3 cellular contexts compared by ENCODE assay signal in genomic region chr9:107569171-107569570, GRCh38.
TF ChIP-seq lines count a peak whose summit lies in the region.

No MANE protein-coding gene starts in this region.

TF ChIP-seq in A549, 52 proteins besides CTCF, POLR2A, EP300 and RAD21:
- peak; percentile 15; the same call in 1 of the 2 replicates for TF ChIP-seq GATA3 (IDR thresholded peaks at IDR 0.05; ENCODE audit: borderline replicate concordance)
- no peak for TF ChIP-seq EHMT2 (IDR thresholded peaks at IDR 0.05; ENCODE audit: low read depth)
- TF ChIP-seq POLR2AphosphoS2 (conservative IDR thresholded peaks at IDR 0.05; ENCODE audit: low read length) = no peak

TF ChIP-seq in IMR-90, 13 proteins besides CTCF, POLR2A, EP300 and RAD21:
- TF ChIP-seq CEBPB (IDR thresholded peaks at IDR 0.05; ENCODE audit: low read depth, low read length) (no peak), FOS (IDR thresholded peaks at IDR 0.05; ENCODE audit: low read depth, low read length) (no peak), NFE2L2 (IDR thresholded peaks at IDR 0.05; ENCODE audit: low read depth, low read length) (no peak), MXI1 (IDR thresholded peaks at IDR 0.05; ENCODE audit: borderline replicate concordance, low read depth, low read length) (no peak), RFX5 (IDR thresholded peaks at IDR 0.05; ENCODE audit: low read depth, low read length) (no peak), USF2 (IDR thresholded peaks at IDR 0.05; ENCODE audit: low read depth, low read length) (no peak), CHD1 (IDR thresholded peaks at IDR 0.05; ENCODE audit: low read depth, low read length) (no peak), BHLHE40 (IDR thresholded peaks at IDR 0.05; ENCODE audit: low read depth, low read length) (no peak), SMC3 (IDR thresholded peaks at IDR 0.05; ENCODE audit: low read depth, low read length) (no peak), RCOR1 (IDR thresholded peaks at IDR 0.05; ENCODE audit: insufficient replicate concordance, low read length) (no peak), MAZ (IDR thresholded peaks at IDR 0.05; ENCODE audit: borderline replicate concordance, low read depth, low read length) (no peak), ELK1 (IDR thresholded peaks at IDR 0.05; ENCODE audit: borderline replicate concordance, low read depth, low read length) (no peak), MAFK (IDR thresholded peaks at IDR 0.05; ENCODE audit: low read depth, low read length) (no peak)

TF ChIP-seq in endothelial cell of umbilical vein, 7 proteins besides CTCF, POLR2A, EP300 and RAD21:
- no peak for TF ChIP-seq MAX (IDR thresholded peaks at IDR 0.05; ENCODE audit: insufficient read depth, insufficient read length)
- TF ChIP-seq JUN (IDR thresholded peaks at IDR 0.05; ENCODE audit: borderline replicate concordance, insufficient read depth, insufficient read length, low read depth) = no peak
- no peak for TF ChIP-seq MYC (IDR thresholded peaks at IDR 0.05; ENCODE audit: low read depth, low read length)
- TF ChIP-seq EZH2 (IDR thresholded peaks at IDR 0.05; ENCODE audit: borderline replicate concordance, low read depth, low read length, severe bottlenecking) = no peak
- TF ChIP-seq POLR2AphosphoS5 (IDR thresholded peaks at IDR 0.05; ENCODE audit: insufficient read depth, low read depth, low read length) = no peak
- TF ChIP-seq GATA2 (IDR thresholded peaks at IDR 0.05; ENCODE audit: insufficient read depth, insufficient read length, low read depth, low read length) = peak; percentile 64
